Comparison of ENCODE assay signal across 8 cellular contexts in the genomic region with DNA sequence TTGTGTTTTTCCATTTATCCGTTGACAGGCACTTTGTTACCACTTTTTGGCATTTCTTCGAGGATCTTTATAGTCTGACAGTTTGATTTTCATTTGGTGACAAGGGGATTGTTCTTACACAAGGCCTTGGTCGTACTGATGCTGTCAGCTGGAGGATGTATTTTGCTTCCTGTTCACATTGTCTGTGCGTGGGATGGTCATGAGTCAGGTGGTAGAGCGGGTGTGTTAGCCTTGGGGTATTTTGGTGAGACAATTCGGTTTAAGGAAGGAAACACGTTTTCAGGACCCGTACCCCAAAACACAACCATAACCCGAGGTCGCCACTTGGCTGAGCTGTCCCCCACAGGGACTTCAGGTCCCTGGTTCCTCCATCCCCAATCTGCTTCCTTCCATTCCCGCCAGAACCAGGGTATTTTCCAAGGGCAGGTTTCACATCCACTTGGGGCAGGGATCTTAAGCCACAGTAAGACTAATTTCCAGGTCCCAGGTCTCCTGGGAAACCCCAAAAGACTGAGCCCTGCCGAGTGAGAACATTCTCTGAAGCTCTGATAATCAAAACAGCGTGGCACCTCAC. TPM values are rescaled to one million over a fixed set of nuclear protein-coding genes. Genes with fewer than 3 reads are reported as not detected.
DNase-seq lines count a peak whose midpoint lies in the region; ATAC-seq and TF ChIP-seq lines count a peak whose summit lies in the region.
"Had no signal": no experiment of that assay in that cellular context is flagged by ENCODE, and none has a peak within 500 bp of the region (broad histone marks: within the 10 kb centered on the region; RNA-seq: fewer than 3 reads in every experiment).

No MANE protein-coding gene starts in this region.

- H3K27ac ChIP-seq in hepatocyte: peak overlapping the region; percentile 80

- H2AFZ ChIP-seq in hepatocyte: no peak overlapping the region

- no peaks in the 10 kb centered on the region for H3K9me3 Mint-ChIP-seq in activated T-cell treated with anti-CD3 and anti-CD28 coated beads, Interleukin-2, amount 50 U/mL, for 24 hours
- no peaks in the 10 kb centered on the region for H3K9me3 Mint-ChIP-seq in stimulated activated naive CD8-positive, alpha-beta T cell treated with anti-CD3 and anti-CD28 coated beads, Interleukin-15, amount 100 ng/mL, for 72 hours
- peaks cover 9% of the 10 kb centered on the region for H3K9me3 Mint-ChIP-seq in glutamatergic neuron (ENCODE audit: unreplicated experiment)

- H3K4me1 ChIP-seq in hepatocyte (ENCODE audit: insufficient read depth): peaks cover 8% of the 10 kb centered on the region

- H3K4me3 ChIP-seq in hepatocyte (no peak overlapping the region), H7 (ENCODE audit: insufficient read depth, low read depth, low read length) (no peak overlapping the region)

- H3K36me3 Mint-ChIP-seq in activated T-cell treated with anti-CD3 and anti-CD28 coated beads, Interleukin-2, amount 50 U/mL, for 24 hours (ENCODE audit: low read depth): peaks cover 37% of the 10 kb centered on the region
- H3K36me3 Mint-ChIP-seq in glutamatergic neuron (ENCODE audit: unreplicated experiment): no peaks in the 10 kb centered on the region

- no peaks in the 10 kb centered on the region for H3K27me3 ChIP-seq in hepatocyte
- no peaks in the 10 kb centered on the region for H3K27me3 ChIP-seq in H7 (ENCODE audit: control insufficient read depth, insufficient read depth, low read length)

- H3K27me3 Mint-ChIP-seq in activated T-cell treated with anti-CD3 and anti-CD28 coated beads, Interleukin-2, amount 50 U/mL, for 24 hours: no peaks in the 10 kb centered on the region
- H3K27me3 Mint-ChIP-seq in stimulated activated naive CD8-positive, alpha-beta T cell treated with anti-CD3 and anti-CD28 coated beads, Interleukin-15, amount 100 ng/mL, for 72 hours: no peaks in the 10 kb centered on the region
- peaks cover 5% of the 10 kb centered on the region for H3K27me3 Mint-ChIP-seq in glutamatergic neuron (ENCODE audit: unreplicated experiment)

- WGBS in hepatocyte (ENCODE audit: low lambda C conversion rate, missing lambda C conversion rate): 96% methylated on average over 13 of the region's 13 CpGs

- peak; percentile 95 for ATAC-seq in stimulated activated naive CD8-positive, alpha-beta T cell treated with anti-CD3 and anti-CD28 coated beads, Interleukin-15, amount 100 ng/mL, for 72 hours
- ATAC-seq in GM18861 (IDR thresholded peaks at IDR 0.05; ENCODE audit: unreplicated experiment): no peak

- no peak overlapping the region for H3K4me3 Mint-ChIP-seq in activated T-cell treated with anti-CD3 and anti-CD28 coated beads, Interleukin-2, amount 50 U/mL, for 24 hours
- peak overlapping the region; percentile 44 to 60 for H3K4me3 Mint-ChIP-seq in stimulated activated naive CD8-positive, alpha-beta T cell treated with anti-CD3 and anti-CD28 coated beads, Interleukin-15, amount 100 ng/mL, for 72 hours
- no peak overlapping the region for H3K4me3 Mint-ChIP-seq in glutamatergic neuron (ENCODE audit: unreplicated experiment)

- no peak overlapping the region for H3K4me2 ChIP-seq in hepatocyte

- H3K36me3 ChIP-seq in hepatocyte (replicated peaks; ENCODE audit: insufficient read depth, low read depth): no peaks in the 10 kb centered on the region
- H3K36me3 ChIP-seq in H7 (replicated peaks; ENCODE audit: control insufficient read depth, insufficient read depth, low read length): peaks cover 1% of the 10 kb centered on the region; the same call in 1 of the 2 replicates

- H3K9me2 ChIP-seq in hepatocyte (replicated peaks; ENCODE audit: insufficient read depth): no peaks in the 10 kb centered on the region

- H3K27ac Mint-ChIP-seq in activated T-cell treated with anti-CD3 and anti-CD28 coated beads, Interleukin-2, amount 50 U/mL, for 24 hours: peak overlapping the region; percentile 88
- H3K27ac Mint-ChIP-seq in stimulated activated naive CD8-positive, alpha-beta T cell treated with anti-CD3 and anti-CD28 coated beads, Interleukin-15, amount 100 ng/mL, for 72 hours: peak overlapping the region; percentile 5 to 72
- H3K27ac Mint-ChIP-seq in glutamatergic neuron (ENCODE audit: unreplicated experiment): no peak overlapping the region

- no peaks in the 10 kb centered on the region for H4K20me1 ChIP-seq in hepatocyte (ENCODE audit: insufficient read depth, poor library complexity, severe bottlenecking)

- TF ChIP-seq CTCF in hepatocyte (IDR thresholded peaks at IDR 0.05; ENCODE audit: poor library complexity) (no peak), glutamatergic neuron (IDR thresholded peaks at IDR 0.05; ENCODE audit: partially characterized antibody, unreplicated experiment) (no peak)

- peaks cover 61% of the 10 kb centered on the region for H3K4me1 Mint-ChIP-seq in activated T-cell treated with anti-CD3 and anti-CD28 coated beads, Interleukin-2, amount 50 U/mL, for 24 hours (ENCODE audit: low read depth)
- H3K4me1 Mint-ChIP-seq in stimulated activated naive CD8-positive, alpha-beta T cell treated with anti-CD3 and anti-CD28 coated beads, Interleukin-15, amount 100 ng/mL, for 72 hours: peaks cover 73% of the 10 kb centered on the region
- H3K4me1 Mint-ChIP-seq in glutamatergic neuron (ENCODE audit: low read depth, unreplicated experiment): peaks cover 17% of the 10 kb centered on the region

- peaks cover 81% of the 10 kb centered on the region for H3K79me2 ChIP-seq in hepatocyte

- no peaks in the 10 kb centered on the region for H3K9me3 ChIP-seq in hepatocyte (ENCODE audit: low read depth)

- DNase-seq in Kasumi-1 (lab: John Stamatoyannopoulos, UW) (peak; percentile 80 to 86), hepatocyte (ENCODE audit: low spot score) (no peak), H7 (no peak), glutamatergic neuron (no peak)
- DNase-seq in activated T-cell treated with anti-CD3 and anti-CD28 coated beads, Interleukin-2, amount 50 U/mL, for 24 hours: peak; percentile 53
- DNase-seq in stimulated activated naive CD8-positive, alpha-beta T cell treated with anti-CD3 and anti-CD28 coated beads, Interleukin-15, amount 100 ng/mL, for 72 hours: peak in 1 of 2 donors; percentile 59
- DNase-seq: NCI-H1092 treated with DMSO at 0.1 percent for 48 hours had no signal

RNA-seq across cellular contexts. Expression of a gene that starts 15.0 kb away (rescaled TPM):
- total RNA-seq in hepatocyte: 29.1 and 32.4 TPM in 2 replicates
- 29.3 and 29.9 TPM in 2 replicates for polyA plus RNA-seq in hepatocyte
- 32.9 and 40.8 TPM in 2 replicates for total RNA-seq in H7 (2014; rRNA removed; shearing (Covaris generic))
- 237 TPM for total RNA-seq in glutamatergic neuron (ENCODE audit: unreplicated experiment)

RNA-seq across cellular contexts. Expression of a gene that starts 15.3 kb away (rescaled TPM):
- total RNA-seq in hepatocyte: 2.8 and 6.3 TPM in 2 replicates
- 5.5 and 8.5 TPM in 2 replicates for polyA plus RNA-seq in hepatocyte
- total RNA-seq in H7 (2014; rRNA removed; shearing (Covaris generic)): 10.4 and 15.5 TPM in 2 replicates
- total RNA-seq in glutamatergic neuron (ENCODE audit: unreplicated experiment): 9.1 TPM

Comparison
In these comparisons a context has a peak if more than half of its experiments do, and no peak if none do; other contexts are left out.
1. DNase-seq: peak in Kasumi-1 (2 of 2) and activated T-cell treated with anti-CD3 and anti-CD28 coated beads, Interleukin-2, amount 50 U/mL, for 24 hours (single experiment); none in hepatocyte (single experiment), H7 (single experiment) and glutamatergic neuron (single experiment).
2. H3K4me3 Mint-ChIP-seq: peak in stimulated activated naive CD8-positive, alpha-beta T cell treated with anti-CD3 and anti-CD28 coated beads, Interleukin-15, amount 100 ng/mL, for 72 hours (2 of 2); none in activated T-cell treated with anti-CD3 and anti-CD28 coated beads, Interleukin-2, amount 50 U/mL, for 24 hours (single experiment) and glutamatergic neuron (single experiment).